Comparison of ENCODE assay signal across 21 cellular contexts in the genomic region with DNA sequence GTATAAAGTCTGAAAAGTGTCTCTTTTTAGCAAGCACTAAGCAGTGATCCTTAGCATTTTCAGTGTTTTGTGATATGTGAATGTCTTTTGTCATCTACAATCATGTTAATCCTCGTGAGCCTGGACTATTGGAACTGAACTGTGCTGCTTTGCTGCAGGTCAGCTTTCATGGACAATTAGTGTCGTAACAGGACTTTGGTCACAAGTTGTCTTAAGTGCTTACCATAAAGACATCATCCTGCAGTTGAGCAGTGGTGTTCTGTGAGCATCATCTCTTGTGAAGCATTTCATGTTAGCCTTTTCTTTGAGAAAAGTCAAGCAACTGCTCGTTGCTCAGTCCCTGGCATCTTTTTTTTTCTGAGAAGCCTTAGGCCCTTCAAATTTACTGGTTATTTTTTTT.
DNase-seq lines count a peak whose midpoint lies in the region; ATAC-seq, FAIRE-seq and TF ChIP-seq lines count a peak whose summit lies in the region.
"Had no signal": no experiment of that assay in that cellular context is flagged by ENCODE, and none has a peak within 500 bp of the region (broad histone marks: within the 10 kb centered on the region; RNA-seq: fewer than 3 reads in every experiment).

No MANE protein-coding gene starts in this region.

- H3K23ac ChIP-seq in neuronal stem cell (ENCODE audit: low read depth, low read length, poor library complexity) = no peak overlapping the region

- no peaks in the 10 kb centered on the region for H4K20me1 ChIP-seq in HepG2 (ENCODE audit: insufficient read depth, low read length)

- peak overlapping the region in 3 of 5 experiments; percentile 0 to 62 (median 55) for H3K4me3 Mint-ChIP-seq in brain
- H3K4me3 Mint-ChIP-seq in stimulated activated effector memory CD8-positive, alpha-beta T cell treated with anti-CD3 and anti-CD28 coated beads, Interleukin-12 subunit alpha, Interleukin-12 subunit beta, amount 100 ng/mL, for 72 hours = no peak overlapping the region
- H3K4me3 Mint-ChIP-seq: CD8-positive, alpha-beta memory T cell; H9 had no signal

- peaks cover 6% of the 10 kb centered on the region for H3K79me2 ChIP-seq in HepG2 (ENCODE audit: insufficient read depth, low read length)

- H3K4me1 ChIP-seq in HepG2 (ENCODE audit: insufficient read depth, low read length) (peaks cover 60% of the 10 kb centered on the region), neuronal stem cell (ENCODE audit: control insufficient read depth in 2 of 2, insufficient read depth in 1 of 2, low read depth in 1 of 2, low read length in 2 of 2) (peaks cover 0 to 4% of the 10 kb centered on the region in 2 donors)
- H3K4me1 ChIP-seq: Peyer's patch, SJCRH30 had no signal

- intact Hi-C loops in HepG2 (cut with micrococcal nuclease; ENCODE audit: unreplicated experiment) = loop anchor here (5.0 kb wide), 1 partner anchor 76 kb away; no protein-coding TSS in a partner anchor
- intact Hi-C loops in cardiac septum (cut with DNase I) = no loop called here

- peak overlapping the region in 1 of 5 experiments; percentile 35 for H3K27ac Mint-ChIP-seq in brain
- H3K27ac Mint-ChIP-seq in stimulated activated effector memory CD8-positive, alpha-beta T cell treated with anti-CD3 and anti-CD28 coated beads, Interleukin-12 subunit alpha, Interleukin-12 subunit beta, amount 100 ng/mL, for 72 hours = no peak overlapping the region
- H3K27ac Mint-ChIP-seq: CD8-positive, alpha-beta memory T cell; H9 had no signal

- CTCF ChIA-PET in HepG2 (lab: Yijun Ruan, JAX; ENCODE audit: low intra/inter-chr PET ratio, low total read pairs) = no interaction called here

- peak overlapping the region; percentile 2 to 47 (median 24); a peak in 5 of 6 replicates for H3K4me3 ChIP-seq in HepG2 (replicated peaks in 1 of 3; ENCODE audit: insufficient read depth in 1 of 3, low read depth in 2 of 3, low read length in 3 of 3)
- no peak overlapping the region for H3K4me3 ChIP-seq in neuronal stem cell (ENCODE audit: low read length in 2 of 2)
- H3K4me3 ChIP-seq: GM23248, Peyer's patch, SJCRH30 had no signal

- POLR2A ChIA-PET in HepG2 (lab: Yijun Ruan, JAX) = no interaction called here

- no peak overlapping the region for H2BK15ac ChIP-seq in neuronal stem cell (ENCODE audit: low read length)

- DNase-seq in D721Med (ENCODE audit: insufficient read length, low spot score) = no peak
- DNase-seq in HepG2 (ENCODE audit: low spot score) = peak; percentile 80
- no peak for DNase-seq in neuronal stem cell (ENCODE audit: low spot score)
- DNase-seq in NCI-H128 (lab: John Stamatoyannopoulos, UW; ENCODE audit: unreplicated experiment) = no peak
- no peak for DNase-seq in stimulated activated effector memory CD8-positive, alpha-beta T cell treated with anti-CD3 and anti-CD28 coated beads, Interleukin-12 subunit alpha, Interleukin-12 subunit beta, amount 100 ng/mL, for 72 hours (ENCODE audit: low spot score in 2 of 2)
- no peak for DNase-seq in islet precursor cell
- DNase-seq in cardiac septum (ENCODE audit: low spot score) = no peak
- DNase-seq: CD8-positive, alpha-beta memory T cell; DMS79; GM23248; H9; KBM-7; MM.1S; NCI-H1092 treated with DMSO at 0.1 percent for 48 hours; NCI-H2029 treated with DMSO at 0.1 percent for 48 hours; NCI-H226; NCI-H524 treated with DMSO at 0.1 percent for 48 hours; SJCRH30 had no signal

- H2AFZ ChIP-seq in HepG2 (ENCODE audit: low read length) (no peak overlapping the region), neuronal stem cell (ENCODE audit: low read length) (peak overlapping the region; percentile 61)
- H2AFZ ChIP-seq: GM23248 had no signal

- peak in 1 of 2 experiments; percentile 74; a peak in 3 of 4 replicates for TF ChIP-seq POLR2A in HepG2 (IDR thresholded peaks at IDR 0.05; ENCODE audit: insufficient read depth in 1 of 2, low read depth in 2 of 2, low read length in 2 of 2)

- H3K9me3 ChIP-seq in HepG2 (ENCODE audit: low read length) (no peaks in the 10 kb centered on the region), neuronal stem cell (replicated peaks in 1 of 2; ENCODE audit: control insufficient read depth in 2 of 2, insufficient read depth in 1 of 2, low read depth in 1 of 2, low read length in 2 of 2) (no peaks in the 10 kb centered on the region)
- H3K9me3 ChIP-seq: Peyer's patch, SJCRH30 had no signal

- H3K4ac ChIP-seq in neuronal stem cell (ENCODE audit: low read length) = no peak overlapping the region

- WGBS in HepG2 (ENCODE audit: low lambda C conversion rate) = 0% methylated on average over 3 of the region's 3 CpGs
- WGBS in neuronal stem cell (ENCODE audit: extremely low coverage in 2 of 2, insufficient read length in 2 of 2, insufficient replicate concordance in 1 of 2), 2 donors = no CpG with 5 or more reads among the region's 3 CpGs

- no peak overlapping the region for H3K14ac ChIP-seq in neuronal stem cell (ENCODE audit: low read length)

- no peak overlapping the region for H2BK120ac ChIP-seq in neuronal stem cell (ENCODE audit: low read depth, low read length)

- H3K4me1 Mint-ChIP-seq in brain = peaks cover 20% of the 10 kb centered on the region
- peaks cover 6% of the 10 kb centered on the region for H3K4me1 Mint-ChIP-seq in stimulated activated effector memory CD8-positive, alpha-beta T cell treated with anti-CD3 and anti-CD28 coated beads, Interleukin-12 subunit alpha, Interleukin-12 subunit beta, amount 100 ng/mL, for 72 hours

- H3K27me3 ChIP-seq in HepG2 (ENCODE audit: control insufficient read depth in 1 of 2, insufficient read depth in 2 of 2, low read length in 2 of 2) = no peaks in the 10 kb centered on the region
- no peaks in the 10 kb centered on the region for H3K27me3 ChIP-seq in neuronal stem cell (ENCODE audit: control insufficient read depth in 3 of 3, insufficient read depth in 3 of 3, low read depth in 1 of 3, low read length in 3 of 3)
- H3K27me3 ChIP-seq: Peyer's patch, SJCRH30 had no signal

- peak; percentile 79 for ATAC-seq in HepG2
- no peak for ATAC-seq in stimulated activated effector memory CD8-positive, alpha-beta T cell treated with anti-CD3 and anti-CD28 coated beads, Interleukin-12 subunit alpha, Interleukin-12 subunit beta, amount 100 ng/mL, for 72 hours

- H2BK12ac ChIP-seq in neuronal stem cell (ENCODE audit: low read length) = no peak overlapping the region

- no TSS peak for BruUV-seq in HepG2 (replicated peaks; lab: Mats Ljungman, UMichigan)

- TF ChIP-seq CTCF in D721Med (IDR thresholded peaks at IDR 0.05; ENCODE audit: insufficient read depth, missing control alignments) = no peak
- no peak for TF ChIP-seq CTCF in brain (conservative IDR thresholded peaks at IDR 0.05)
- no peak for TF ChIP-seq CTCF in HepG2 (CRISPR knock-in tag; IDR thresholded peaks at IDR 0.05)

- FAIRE-seq in D721Med (lab: Jason Lieb, UNC) (peak; percentile 99), HepG2 (lab: Jason Lieb, UNC) (no peak)

- H3K9ac ChIP-seq in HepG2 (ENCODE audit: insufficient read depth, low read depth, low read length) (peak overlapping the region; percentile 78), neuronal stem cell (ENCODE audit: low read depth, low read length, poor library complexity) (no peak overlapping the region)
- H3K9ac ChIP-seq: GM23248 had no signal

- H3K4me2 ChIP-seq in HepG2 (ENCODE audit: low read depth, low read length) (peak overlapping the region; percentile 74), neuronal stem cell (ENCODE audit: insufficient read depth, low read length, poor library complexity, severe bottlenecking) (no peak overlapping the region)

- H3K9me3 Mint-ChIP-seq in brain = no peaks in the 10 kb centered on the region
- H3K9me3 Mint-ChIP-seq in stimulated activated effector memory CD8-positive, alpha-beta T cell treated with anti-CD3 and anti-CD28 coated beads, Interleukin-12 subunit alpha, Interleukin-12 subunit beta, amount 100 ng/mL, for 72 hours = no peaks in the 10 kb centered on the region
- H3K9me3 Mint-ChIP-seq: CD8-positive, alpha-beta memory T cell; H9 had no signal

- H3K79me1 ChIP-seq in neuronal stem cell (ENCODE audit: low read depth, low read length) = no peaks in the 10 kb centered on the region

- TF ChIP-seq EP300 in HepG2 (IDR thresholded peaks at IDR 0.05; ENCODE audit: low read depth in 2 of 2, low read length in 2 of 2) (peak in 1 of 2 experiments; percentile 54; a peak in 1 of 4 replicates), HepG2 (CRISPR knock-in tag; IDR thresholded peaks at IDR 0.05; ENCODE audit: borderline replicate concordance) (no peak)

- in situ Hi-C loops in HepG2 (cut with HindIII; ENCODE audit: extremely low pct_ligation_motif_present, low pct_unique_long_range_greater_than_20kb) = no loop called here

- H4K8ac ChIP-seq in neuronal stem cell (ENCODE audit: low read depth, low read length) = no peak overlapping the region

- H3K27me3 Mint-ChIP-seq in brain = no peaks in the 10 kb centered on the region
- H3K27me3 Mint-ChIP-seq: CD8-positive, alpha-beta memory T cell had no signal

- H3K36me3 ChIP-seq in HepG2 (replicated peaks in 1 of 2; ENCODE audit: control insufficient read depth in 1 of 2, insufficient read depth in 2 of 2, low read length in 2 of 2) = no peaks in the 10 kb centered on the region
- no peaks in the 10 kb centered on the region for H3K36me3 ChIP-seq in neuronal stem cell (replicated peaks in 1 of 2; ENCODE audit: control insufficient read depth in 2 of 2, insufficient read depth in 2 of 2, low read length in 2 of 2)
- H3K36me3 ChIP-seq: Peyer's patch, SJCRH30 had no signal

- H2AK5ac ChIP-seq in neuronal stem cell (ENCODE audit: low read depth, low read length) = no peak overlapping the region

- H3K27ac ChIP-seq in HepG2 (ENCODE audit: extremely low read length, insufficient read depth, low read length) (peak overlapping the region; percentile 92), neuronal stem cell (replicated peaks; ENCODE audit: low read length) (no peak overlapping the region)
- H3K27ac ChIP-seq: C4-2B, GM23248, Peyer's patch, SJCRH30 had no signal

- H2BK5ac ChIP-seq in neuronal stem cell (ENCODE audit: low read length) = no peak overlapping the region

- H3K36me3 Mint-ChIP-seq in brain = peaks cover 1% of the 10 kb centered on the region
- no peaks in the 10 kb centered on the region for H3K36me3 Mint-ChIP-seq in stimulated activated effector memory CD8-positive, alpha-beta T cell treated with anti-CD3 and anti-CD28 coated beads, Interleukin-12 subunit alpha, Interleukin-12 subunit beta, amount 100 ng/mL, for 72 hours

- no peak overlapping the region for H4K91ac ChIP-seq in neuronal stem cell (ENCODE audit: low read depth, low read length, poor library complexity)

- no peak overlapping the region for H3K18ac ChIP-seq in neuronal stem cell (ENCODE audit: low read length)

- no peak for TF ChIP-seq RAD21 in HepG2 (CRISPR knock-in tag; IDR thresholded peaks at IDR 0.05)

TF ChIP-seq in HepG2, 621 proteins besides CTCF, POLR2A, EP300 and RAD21 (continues in another document):
- no peak for TF ChIP-seq ETV6 (CRISPR knock-in tag; conservative IDR thresholded peaks at IDR 0.05)

Comparison
In these comparisons a context has a peak if more than half of its experiments do, and no peak if none do; other contexts are left out.
1. H3K4me3 ChIP-seq: peak in HepG2 (3 of 3); none in neuronal stem cell (0 of 2).